In the genomic region with DNA sequence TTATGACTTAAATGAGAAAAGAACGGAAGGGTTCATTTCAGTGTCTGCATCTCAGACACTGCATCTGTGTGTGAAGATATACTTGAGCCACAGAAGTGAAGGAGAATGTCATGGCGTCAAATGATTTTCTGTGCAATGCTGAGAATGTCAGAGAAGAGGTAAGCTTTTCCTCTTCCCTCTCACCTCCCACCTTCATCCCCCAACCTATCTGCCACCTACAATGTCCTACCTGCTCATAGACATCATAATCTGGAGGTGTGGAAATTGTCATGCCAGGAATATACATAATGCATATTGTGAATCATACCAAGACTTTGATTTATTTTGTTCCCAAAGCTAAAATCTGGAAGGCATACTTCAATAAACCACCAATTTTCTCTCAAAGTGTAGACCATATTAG, we compare ENCODE assay signal across 30 cellular contexts. TPM values are rescaled to one million over a fixed set of nuclear protein-coding genes. Genes with fewer than 3 reads are reported as not detected.
"Had no signal": no experiment of that assay in that cellular context is flagged by ENCODE, and none has a peak within 500 bp of the region (broad histone marks: within the 10 kb centered on the region; RNA-seq: fewer than 3 reads in every experiment).

No MANE protein-coding gene starts in this region.

- H3K36me3 Mint-ChIP-seq: activated naive CD8-positive, alpha-beta T cell had no signal

- H3K9me3 Mint-ChIP-seq: activated CD4-positive, alpha-beta T cell treated with anti-CD3 and anti-CD28 coated beads, Interleukin-2, amount 10 ng/mL, durations not matched to agents 7 days and 5 days; activated CD8-positive, alpha-beta T cell treated with anti-CD3 and anti-CD28 coated beads for 36 hours; activated T-cell treated with anti-CD3 and anti-CD28 coated beads, Interleukin-2, amount 50 U/mL, for 4 hours; activated T-helper 17 cell treated with anti-CD3 and anti-CD28 coated beads, Interleukin-2, amount 50 U/mL, for 72 hours; endodermal cell; T-helper 2 cell treated with Interferon-gamma antibody and Interleukin-4, amounts not matched to agents 5 μg/mL and 100 μg/mL, for 36 hours had no signal

- H3K27me3 ChIP-seq: brain microvascular endothelial cell, colonic mucosa, dorsolateral prefrontal cortex, esophagus muscularis mucosa had no signal

- ATAC-seq: activated CD8-positive, alpha-beta T cell treated with anti-CD3 and anti-CD28 coated beads for 36 hours; activated T-cell treated with anti-CD3 and anti-CD28 coated beads, Interleukin-2, amount 50 U/mL, for 4 hours; activated T-helper 17 cell treated with anti-CD3 and anti-CD28 coated beads, Interleukin-2, amount 50 U/mL, for 72 hours; SK-N-SH treated with all-trans-retinoic acid at 6 μM for 48 hours; T-helper 17 cell had no signal

- H3K9me3 ChIP-seq: colonic mucosa, esophagus muscularis mucosa had no signal

- H3K27ac Mint-ChIP-seq: activated CD4-positive, alpha-beta T cell treated with anti-CD3 and anti-CD28 coated beads, Interleukin-2, amount 10 ng/mL, durations not matched to agents 7 days and 5 days; activated CD8-positive, alpha-beta T cell treated with anti-CD3 and anti-CD28 coated beads for 36 hours; activated naive CD8-positive, alpha-beta T cell; activated T-helper 17 cell treated with anti-CD3 and anti-CD28 coated beads, Interleukin-2, amount 50 U/mL, for 72 hours; endodermal cell; T-helper 17 cell; T-helper 2 cell treated with Interferon-gamma antibody and Interleukin-4, amounts not matched to agents 5 μg/mL and 100 μg/mL, for 36 hours had no signal

- DNase-seq: activated CD4-positive, alpha-beta T cell treated with anti-CD3 and anti-CD28 coated beads for 1 hour; activated CD4-positive, alpha-beta T cell treated with anti-CD3 and anti-CD28 coated beads for 4 hours; activated CD4-positive, alpha-beta T cell treated with anti-CD3 and anti-CD28 coated beads, Interleukin-2, amount 10 ng/mL, durations not matched to agents 7 days and 5 days; activated CD4-positive, alpha-beta T cell treated with anti-CD3 and anti-CD28 coated beads, Interleukin-2, amount 50 U/mL, for 4 hours; activated CD8-positive, alpha-beta memory T cell treated with anti-CD3 and anti-CD28 coated beads for 24 hours; activated CD8-positive, alpha-beta T cell treated with anti-CD3 and anti-CD28 coated beads for 36 hours; activated effector memory CD4-positive, alpha-beta T cell treated with Interleukin-2 at 50 U/mL for 16 hours; activated gamma-delta T cell treated with Interleukin-2 at 50 U/mL for 16 hours; activated naive CD4-positive, alpha-beta T cell treated with anti-CD3 and anti-CD28 coated beads, Interleukin-2, amount 50 U/mL, for 16 hours; activated naive CD4-positive, alpha-beta T cell treated with Interleukin-2 at 50 U/mL for 16 hours; activated T-cell treated with anti-CD3 and anti-CD28 coated beads, Interleukin-2, amount 50 U/mL, for 4 hours; amniotic stem cell; anterior cingulate cortex; brain microvascular endothelial cell; central memory CD4-positive, alpha-beta T cell; cerebellar nuclear complex; colonic mucosa; dorsolateral prefrontal cortex; effector memory CD4-positive, alpha-beta T cell; endodermal cell; erythroblast; foreskin melanocyte; T-helper 1 cell; T-helper 17 cell; T1000 had no signal

- H3K27me3 Mint-ChIP-seq: activated CD4-positive, alpha-beta T cell treated with anti-CD3 and anti-CD28 coated beads, Interleukin-2, amount 10 ng/mL, durations not matched to agents 7 days and 5 days; activated CD8-positive, alpha-beta T cell treated with anti-CD3 and anti-CD28 coated beads for 36 hours; activated T-helper 17 cell treated with anti-CD3 and anti-CD28 coated beads, Interleukin-2, amount 50 U/mL, for 72 hours had no signal

- H3K4me3 ChIP-seq: colonic mucosa, dorsolateral prefrontal cortex, esophagus muscularis mucosa had no signal

- H3K4me3 Mint-ChIP-seq: activated CD4-positive, alpha-beta T cell treated with anti-CD3 and anti-CD28 coated beads, Interleukin-2, amount 10 ng/mL, durations not matched to agents 7 days and 5 days; activated CD8-positive, alpha-beta T cell treated with anti-CD3 and anti-CD28 coated beads for 36 hours; activated naive CD8-positive, alpha-beta T cell; activated T-cell treated with anti-CD3 and anti-CD28 coated beads, Interleukin-2, amount 50 U/mL, for 4 hours; activated T-helper 17 cell treated with anti-CD3 and anti-CD28 coated beads, Interleukin-2, amount 50 U/mL, for 72 hours; endodermal cell; T-helper 17 cell; T-helper 2 cell treated with Interferon-gamma antibody and Interleukin-4, amounts not matched to agents 5 μg/mL and 100 μg/mL, for 36 hours had no signal

- H3K36me3 ChIP-seq: brain microvascular endothelial cell, colonic mucosa, esophagus muscularis mucosa had no signal

- H3K4me1 ChIP-seq: colonic mucosa had no signal

- H3K4me1 Mint-ChIP-seq: activated CD4-positive, alpha-beta T cell treated with anti-CD3 and anti-CD28 coated beads, Interleukin-2, amount 10 ng/mL, durations not matched to agents 7 days and 5 days; activated T-helper 17 cell treated with anti-CD3 and anti-CD28 coated beads, Interleukin-2, amount 50 U/mL, for 72 hours; T-helper 17 cell had no signal

- H3K27ac ChIP-seq: colonic mucosa, esophagus muscularis mucosa had no signal

RNA-seq across cellular contexts. Expression of a gene that starts 53.7 kb away (rescaled TPM):
- total RNA-seq: activated CD4-positive, alpha-beta T cell treated with anti-CD3 and anti-CD28 coated beads, Interleukin-2, amount 10 ng/mL, durations not matched to agents 7 days and 5 days; activated CD8-positive, alpha-beta T cell treated with anti-CD3 and anti-CD28 coated beads for 36 hours had no signal
